In the genomic region with DNA sequence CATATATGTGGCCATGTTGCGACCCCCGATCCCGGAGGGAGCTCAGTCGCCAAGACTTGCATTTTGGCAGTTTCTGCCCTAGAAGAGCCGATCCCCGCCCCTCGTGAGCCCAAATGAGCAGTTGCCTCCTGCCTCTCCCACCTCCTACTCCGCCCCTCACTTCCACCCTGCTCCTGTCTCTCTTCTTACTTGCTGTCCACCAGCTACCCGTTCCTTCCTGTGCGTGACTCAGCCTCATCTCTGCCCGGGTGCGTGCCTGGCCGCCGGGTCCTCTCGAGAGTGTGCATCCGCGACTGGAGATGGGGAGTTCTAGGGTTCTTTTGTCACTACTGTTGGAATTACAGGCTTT, we compare ENCODE assay signal across 7 cellular contexts. TPM values are rescaled to one million over a fixed set of nuclear protein-coding genes. Genes with fewer than 3 reads are reported as not detected.
A peak's percentile ranks its signal among the peaks of the same experiment; 100 is the strongest.
DNase-seq lines count a peak whose midpoint lies in the region; TF ChIP-seq lines count a peak whose summit lies in the region.

No MANE protein-coding gene starts in this region.

- H3K9me3 Mint-ChIP-seq in immature natural killer cell: no peaks in the 10 kb centered on the region

- TF ChIP-seq CTCF in GM10266 (IDR thresholded peaks at IDR 0.05; ENCODE audit: control insufficient read depth, insufficient read depth, low read depth, missing control alignments) (no peak), WERI-Rb-1 (IDR thresholded peaks at IDR 0.05; ENCODE audit: low read depth, low read length) (no peak)

- peaks cover 5 to 14% (median 10%) of the 10 kb centered on the region in 3 donors for H3K36me3 Mint-ChIP-seq in immature natural killer cell

- H3K27ac ChIP-seq in WERI-Rb-1: peak overlapping the region; percentile 75

- H3K4me3 ChIP-seq in MG63 (peak overlapping the region; percentile 89), WERI-Rb-1 (ENCODE audit: low read depth, low read length) (peak overlapping the region; percentile 97)

- peaks cover 58 to 61% of the 10 kb centered on the region in 2 donors for H3K4me1 Mint-ChIP-seq in immature natural killer cell

- H3K9me3 ChIP-seq in MG63 (0 out of 2 replicates have a peak, but pooled peaks cover 4% of the 10 kb centered on the region), WERI-Rb-1 (ENCODE audit: severe bottlenecking) (no peaks in the 10 kb centered on the region)

- DNase-seq in GM10266 (ENCODE audit: extremely low spot score) (peak; percentile 71), HCEC 1CT (peak; percentile 88), MG63 (peak; percentile 92), WERI-Rb-1 (peak; percentile 27), T47D (ENCODE audit: low read depth in 1 of 2, low spot score in 1 of 2) (peak; percentile 71 to 79), immature natural killer cell (peak; percentile 65 to 76 (median 74))
- DNase-seq in stimulated activated CD4-positive, alpha-beta T cell treated with anti-CD3 and anti-CD28 coated beads, Interleukin-12 subunit alpha, Interleukin-12 subunit beta, amount 100 ng/mL, for 4 hours: peak; percentile 56

- no peaks in the 10 kb centered on the region for H3K27me3 ChIP-seq in MG63
- H3K27me3 ChIP-seq in WERI-Rb-1 (ENCODE audit: insufficient read depth, low read depth, severe bottlenecking): no peaks in the 10 kb centered on the region

- in situ Hi-C loops in T47D (cut with HindIII; ENCODE audit: low pct_unique_long_range_greater_than_20kb, low sequenced_read_pairs): no loop called here

- peak overlapping the region; percentile 92 to 99 (median 95) for H3K27ac Mint-ChIP-seq in immature natural killer cell

- H3K36me3 ChIP-seq in MG63: peaks cover 19% of the 10 kb centered on the region
- peaks cover 25% of the 10 kb centered on the region for H3K36me3 ChIP-seq in WERI-Rb-1

- peaks cover 12 to 15% (median 13%) of the 10 kb centered on the region in 3 donors for H3K27me3 Mint-ChIP-seq in immature natural killer cell (ENCODE audit: low read depth in 3 of 3)

- peak overlapping the region; percentile 88 to 97 (median 93) for H3K4me3 Mint-ChIP-seq in immature natural killer cell

RNA-seq across cellular contexts. Expression of gene GPATCH2L, which starts 0.6 kb away (rescaled TPM):
- total RNA-seq in MG63 (2014; rRNA removed; shearing (Covaris generic); ENCODE audit: low replicate concordance): 17.5 and 27.7 TPM in 2 replicates
- 10 to 100 TPM in 2 of 3 donors, 1 to 10 TPM in 1; 9.4 to 15.7 (median 14.7) TPM for polyA plus RNA-seq in immature natural killer cell

Comparison
In these comparisons a context has a peak if more than half of its experiments do, and no peak if none do; other contexts are left out.
1. Peak in every context shown above with its lines: DNase-seq, H3K4me3 ChIP-seq and H3K27ac ChIP-seq.
2. DNase-seq: peak in every context shown above with its lines; median percentile 92 in MG63; 88 in HCEC 1CT; 75 in T47D; 74 in immature natural killer cell; 71 in GM10266; 56 in stimulated activated CD4-positive, alpha-beta T cell treated with anti-CD3 and anti-CD28 coated beads, Interleukin-12 subunit alpha, Interleukin-12 subunit beta, amount 100 ng/mL, for 4 hours; 27 in WERI-Rb-1.